ENCODE assay signal across 26 cellular contexts in genomic region chr12:57808351-57808750, GRCh38. TPM values are rescaled to one million over a fixed set of nuclear protein-coding genes. Genes with fewer than 3 reads are reported as not detected.
"Had no signal": no experiment of that assay in that cellular context is flagged by ENCODE, and none has a peak within 500 bp of the region (broad histone marks: within the 10 kb centered on the region; RNA-seq: fewer than 3 reads in every experiment).

No MANE protein-coding gene starts in this region.

- ATAC-seq: effector memory CD8-positive, alpha-beta T cell; esophagus mucosa; foreskin keratinocyte; gastrocnemius medialis; gastroesophageal sphincter; heart left ventricle; heart right ventricle had no signal

- H3K9me3 Mint-ChIP-seq: dendritic cell treated with granulocyte-macrophage colony-stimulating factor and Interleukin-4, amounts not matched to agents 40 ng/mL and 50 ng/mL, for 4 days; effector memory CD8-positive, alpha-beta T cell; endodermal cell had no signal

- H3K27me3 Mint-ChIP-seq: dendritic cell treated with granulocyte-macrophage colony-stimulating factor and Interleukin-4, amounts not matched to agents 40 ng/mL and 50 ng/mL, for 4 days; effector memory CD8-positive, alpha-beta T cell had no signal

- H3K4me3 ChIP-seq: colonic mucosa, coronary artery, dorsolateral prefrontal cortex, esophagus muscularis mucosa, esophagus squamous epithelium, gastrocnemius medialis, gastroesophageal sphincter, heart left ventricle, heart right ventricle had no signal

- H3K4me1 ChIP-seq: colonic mucosa, foreskin keratinocyte had no signal

- H3K27ac ChIP-seq: colonic mucosa, coronary artery, dorsolateral prefrontal cortex, epithelial cell of prostate, esophagus muscularis mucosa, esophagus squamous epithelium, foreskin keratinocyte, gastrocnemius medialis, gastroesophageal sphincter, heart left ventricle, heart right ventricle had no signal

- H3K4me3 Mint-ChIP-seq: dendritic cell treated with granulocyte-macrophage colony-stimulating factor and Interleukin-4, amounts not matched to agents 40 ng/mL and 50 ng/mL, for 4 days; effector memory CD8-positive, alpha-beta T cell; endodermal cell had no signal

- H3K27ac Mint-ChIP-seq: dendritic cell treated with granulocyte-macrophage colony-stimulating factor and Interleukin-4, amounts not matched to agents 40 ng/mL and 50 ng/mL, for 4 days; endodermal cell had no signal

- H3K36me3 ChIP-seq: colonic mucosa had no signal

- H3K27me3 ChIP-seq: colonic mucosa, dorsolateral prefrontal cortex, esophagus muscularis mucosa, esophagus squamous epithelium, foreskin keratinocyte, gastrocnemius medialis, gastroesophageal sphincter, heart left ventricle, heart right ventricle had no signal

- DNase-seq: colonic mucosa; cortex of kidney; dermis blood vessel endothelial cell; dorsolateral prefrontal cortex; effector CD4-positive, alpha-beta T cell; effector CD8-positive, alpha-beta T cell; effector memory CD4-positive, alpha-beta T cell; effector memory CD8-positive, alpha-beta T cell; endodermal cell; erythroblast; esophagus squamous epithelium; foreskin fibroblast; foreskin keratinocyte; foreskin melanocyte; gastrocnemius medialis; glutamatergic neuron; head of caudate nucleus; heart left ventricle; heart right ventricle had no signal

- H3K9me3 ChIP-seq: colonic mucosa, esophagus muscularis mucosa, esophagus squamous epithelium, gastrocnemius medialis, gastroesophageal sphincter, heart left ventricle, heart right ventricle had no signal

- H3K4me1 Mint-ChIP-seq: endodermal cell had no signal

RNA-seq across cellular contexts. Expression of gene AVIL, which starts 10.2 kb away (rescaled TPM):
- total RNA-seq: epithelial cell of proximal tubule had no signal
